Comparison of ENCODE assay signal across 8 cellular contexts in the genomic region with DNA sequence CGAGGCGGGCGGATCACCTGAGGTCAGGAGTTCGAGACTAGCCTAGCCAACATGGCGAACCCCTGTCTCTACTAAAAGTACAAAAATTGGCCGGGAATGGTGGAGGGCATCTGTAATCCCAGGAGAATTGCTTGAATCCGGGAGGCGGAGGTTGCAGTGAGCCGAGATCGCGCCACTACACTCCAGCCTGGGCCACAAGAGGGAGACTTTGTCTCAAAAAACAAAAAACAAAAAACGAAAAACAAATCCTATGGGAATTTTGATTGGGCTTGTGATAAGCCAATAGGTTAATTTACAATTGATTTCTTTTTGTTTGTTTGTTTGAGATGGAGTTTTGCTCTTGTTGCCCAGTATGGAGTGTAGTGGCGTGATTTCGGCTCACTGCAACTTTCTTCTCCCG. TPM values are rescaled to one million over a fixed set of nuclear protein-coding genes. Genes with fewer than 3 reads are reported as not detected.
A peak's percentile ranks its signal among the peaks of the same experiment; 100 is the strongest.
DNase-seq lines count a peak whose midpoint lies in the region; ATAC-seq and TF ChIP-seq lines count a peak whose summit lies in the region.

No MANE protein-coding gene starts in this region.

- no peak overlapping the region for H3K4me3 ChIP-seq in A673 (ENCODE audit: low read depth, low read length, poor library complexity, severe bottlenecking)
- H3K4me3 ChIP-seq in SK-N-MC: peak overlapping the region; percentile 69

- CTCF ChIA-PET in A673 (lab: Charles Lee): no interaction called here

- H3K27me3 ChIP-seq in A673 (replicated peaks; ENCODE audit: insufficient read depth, low read depth, low read length, poor library complexity): no peaks in the 10 kb centered on the region

- H3K36me3 ChIP-seq in A673 (ENCODE audit: insufficient read depth, low read length, poor library complexity, severe bottlenecking) (no peaks in the 10 kb centered on the region), SK-N-MC (ENCODE audit: insufficient read depth, low read length) (no peaks in the 10 kb centered on the region)

- ATAC-seq in HG02588 (IDR thresholded peaks at IDR 0.05; ENCODE audit: unreplicated experiment) (no peak), HG02840 (IDR thresholded peaks at IDR 0.05; ENCODE audit: low FRiP score, unreplicated experiment) (no peak)

- intact Hi-C loops in A673 (cut with micrococcal nuclease; ENCODE audit: unreplicated experiment): loop anchor here (5.0 kb wide), 3 partner anchors 135 to 1750 kb away; no protein-coding TSS in a partner anchor

- in situ Hi-C loops in G401 (cut with HindIII; ENCODE audit: low sequenced_read_pairs): no loop called here

- no TSS peak for BruUV-seq in A673 (replicated peaks; lab: Mats Ljungman, UMichigan)

- peak; percentile 46 for TF ChIP-seq CTCF in A673 (conservative IDR thresholded peaks at IDR 0.05; ENCODE audit: low read depth, low read length)

- H3K27ac ChIP-seq in A673 (ENCODE audit: low read depth, low read length, poor library complexity, severe bottlenecking): no peak overlapping the region
- H3K27ac ChIP-seq in SK-N-MC: no peak overlapping the region

- H3K4me1 ChIP-seq in A673 (ENCODE audit: insufficient read depth, low read length, poor library complexity, severe bottlenecking): peaks cover 10% of the 10 kb centered on the region

- no peak overlapping the region for H3K9ac ChIP-seq in SK-N-MC (ENCODE audit: insufficient read length)

- H3K9me3 ChIP-seq in A673 (ENCODE audit: low read depth, low read length, poor library complexity, severe bottlenecking) (no peaks in the 10 kb centered on the region), SK-N-MC (ENCODE audit: low read depth, low read length) (no peaks in the 10 kb centered on the region)

- DNase-seq in A673 (ENCODE audit: low spot score) (peak; percentile 44), G401 (ENCODE audit: low spot score) (peak; percentile 23), SK-N-MC (ENCODE audit: low read depth, low spot score) (no peak), foreskin melanocyte (peak; percentile 35), cerebellum (ENCODE audit: low spot score) (no peak), DMS153 treated with DMSO at 0.1 percent for 48 hours (lab: John Stamatoyannopoulos, UW; ENCODE audit: unreplicated experiment) (no peak)

- POLR2A ChIA-PET in A673 (lab: Charles Lee; ENCODE audit: low non-redundant PET): no interaction called here

RNA-seq across cellular contexts. Expression of gene TOGARAM2, which starts 24.2 kb away (rescaled TPM):
- total RNA-seq in A673 (2021) (0.31 and 0.75 TPM in 2 replicates), cerebellum (2.6 TPM)
- 2.7 and 3.2 TPM in 2 replicates for total RNA-seq in G401 (2014; rRNA removed; shearing (Covaris generic))

Comparison
In these comparisons a context has a peak if more than half of its experiments do, and no peak if none do; other contexts are left out.
1. DNase-seq: peak in A673 (single experiment), G401 (single experiment) and foreskin melanocyte (single experiment); none in SK-N-MC (single experiment), cerebellum (single experiment) and DMS153 treated with DMSO at 0.1 percent for 48 hours (single experiment).